In the genomic region with DNA sequence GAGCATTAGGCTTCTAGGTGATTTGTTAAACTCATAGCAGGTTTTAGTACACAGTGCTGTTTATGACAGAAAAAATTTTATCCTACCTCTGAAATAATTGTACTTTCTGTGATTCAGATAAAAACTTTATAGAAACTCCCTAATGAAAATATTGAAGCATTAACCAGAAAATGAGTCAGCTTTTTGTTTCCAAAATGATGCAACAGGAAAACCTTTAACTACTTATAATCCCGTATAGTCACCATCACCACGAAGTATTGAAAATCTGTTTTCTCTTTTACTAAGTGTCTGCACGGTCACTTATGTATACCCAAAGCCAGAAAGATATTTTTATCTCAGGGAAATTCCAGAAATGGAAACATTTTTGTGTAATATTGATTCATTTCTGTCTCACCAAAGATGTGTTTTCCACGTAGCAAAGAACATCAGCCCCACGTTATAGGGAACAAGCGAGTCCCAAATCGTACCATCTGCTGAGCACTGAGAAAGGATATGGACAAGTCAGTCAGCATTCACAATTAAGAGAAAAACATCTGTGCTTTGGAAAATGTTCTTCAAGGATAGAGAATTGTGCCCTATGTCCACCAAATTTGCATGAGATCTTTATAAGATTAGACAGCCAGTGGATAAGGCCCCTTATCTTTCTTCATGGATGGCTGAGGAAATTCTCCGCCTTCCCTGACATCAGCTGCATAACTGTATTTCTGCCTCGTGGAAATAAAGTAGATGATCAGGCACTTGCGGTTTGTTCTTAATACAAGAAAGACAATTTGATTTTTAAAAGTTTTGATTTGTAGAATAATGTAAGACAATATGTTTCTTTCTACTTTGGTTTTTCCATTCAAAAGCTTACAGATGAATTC, we compare ENCODE assay signal across 8 cellular contexts. TPM values are rescaled to one million over a fixed set of nuclear protein-coding genes. Genes with fewer than 3 reads are reported as not detected.
DNase-seq lines count a peak whose midpoint lies in the region; ATAC-seq and TF ChIP-seq lines count a peak whose summit lies in the region.

No MANE protein-coding gene starts in this region.

- H3K27me3 ChIP-seq in neutrophil (no peaks in the 10 kb centered on the region), neural progenitor cell (no peaks in the 10 kb centered on the region), right atrium auricular region (no peaks in the 10 kb centered on the region)

- ATAC-seq in GM19324 (IDR thresholded peaks at IDR 0.05; ENCODE audit: low FRiP score, unreplicated experiment) (peak; percentile 50), HG03175 (IDR thresholded peaks at IDR 0.05; ENCODE audit: unreplicated experiment) (peak; percentile 31)

- no peaks in the 10 kb centered on the region for H3K79me2 ChIP-seq in neural progenitor cell (ENCODE audit: low read depth)

- CTCF ChIA-PET in activated naive CD4-positive, alpha-beta T cell treated with anti-CD3 and anti-CD28 coated beads for 36 hours (lab: Charles Lee): interaction anchor here (1.8 to 7.1 kb wide), 2 partner anchors 14 to 82 kb away, joined by 7 to 62 read pairs; no protein-coding TSS in a partner anchor

- H3K9me3 ChIP-seq in neutrophil (no peaks in the 10 kb centered on the region), neural progenitor cell (ENCODE audit: low read depth) (no peaks in the 10 kb centered on the region), right atrium auricular region (no peaks in the 10 kb centered on the region)

- no peaks in the 10 kb centered on the region for H3F3A ChIP-seq in neural progenitor cell (ENCODE audit: low read depth)

- H2AFZ ChIP-seq in neural progenitor cell (replicated peaks): no peak overlapping the region

- H3K9ac ChIP-seq in neural progenitor cell: no peak overlapping the region

- peak overlapping the region; percentile 89 for H3K27ac Mint-ChIP-seq in activated naive CD4-positive, alpha-beta T cell treated with anti-CD3 and anti-CD28 coated beads for 36 hours
- H3K27ac Mint-ChIP-seq in neural progenitor cell: no peak overlapping the region

- no peaks in the 10 kb centered on the region for H4K20me1 ChIP-seq in neural progenitor cell (ENCODE audit: low read depth)

- H3K4me3 ChIP-seq in neutrophil (ENCODE audit: low read depth in 1 of 2, low read length in 1 of 2) (no peak overlapping the region), lower leg skin (ENCODE audit: low read depth, poor library complexity, severe bottlenecking) (no peak overlapping the region), neural progenitor cell (no peak overlapping the region), right atrium auricular region (no peak overlapping the region)

- H3K36me3 ChIP-seq in neutrophil (peaks cover 22% of the 10 kb centered on the region), neural progenitor cell (no peaks in the 10 kb centered on the region), right atrium auricular region (no peaks in the 10 kb centered on the region)

- no peak for TF ChIP-seq POLR2A in lower leg skin (IDR thresholded peaks at IDR 0.05)

- DNase-seq in CD1c-positive myeloid dendritic cell (ENCODE audit: extremely low spot score): peak; percentile 52
- peak; percentile 55 for DNase-seq in activated naive CD4-positive, alpha-beta T cell treated with anti-CD3 and anti-CD28 coated beads for 36 hours
- no peak for DNase-seq in lower leg skin (ENCODE audit: low spot score in 2 of 2)
- DNase-seq in neural progenitor cell (ENCODE audit: low spot score): no peak
- DNase-seq in right atrium auricular region (ENCODE audit: low spot score): no peak

- 45 to 52% methylated on average over 10 of the region's 10 CpGs for WGBS in lower leg skin, 2 donors

- peak overlapping the region; percentile 66 for H3K27ac ChIP-seq in neutrophil
- no peak overlapping the region for H3K27ac ChIP-seq in neural progenitor cell
- no peak overlapping the region for H3K27ac ChIP-seq in right atrium auricular region

- intact Hi-C loops in activated naive CD4-positive, alpha-beta T cell treated with anti-CD3 and anti-CD28 coated beads for 36 hours (cut with micrococcal nuclease): loop anchor here (1.0 kb wide), 13 partner anchors 13 to 366 kb away; partner anchors contain the start of gene DMXL1
- intact Hi-C loops in lower leg skin (cut with DNase I; ENCODE audit: low total_unique reads): no loop called here

- H3K4me2 ChIP-seq in neural progenitor cell: no peak overlapping the region

- H3K4me1 Mint-ChIP-seq in activated naive CD4-positive, alpha-beta T cell treated with anti-CD3 and anti-CD28 coated beads for 36 hours (ENCODE audit: low read depth): peaks cover 89% of the 10 kb centered on the region
- no peaks in the 10 kb centered on the region for H3K4me1 Mint-ChIP-seq in neural progenitor cell

- H3K4me1 ChIP-seq in neutrophil (ENCODE audit: control insufficient read depth in 1 of 2, insufficient read depth in 1 of 2, low read depth in 1 of 2, low read length in 1 of 2) (peaks cover 12 to 19% of the 10 kb centered on the region in 2 experiments), neural progenitor cell (peaks cover 5% of the 10 kb centered on the region), right atrium auricular region (no peaks in the 10 kb centered on the region)

- H3K4me3 Mint-ChIP-seq in activated naive CD4-positive, alpha-beta T cell treated with anti-CD3 and anti-CD28 coated beads for 36 hours: peak overlapping the region; percentile 23
- H3K4me3 Mint-ChIP-seq in neural progenitor cell: no peak overlapping the region

- no peaks in the 10 kb centered on the region for H3K27me3 Mint-ChIP-seq in activated naive CD4-positive, alpha-beta T cell treated with anti-CD3 and anti-CD28 coated beads for 36 hours (ENCODE audit: low read depth)
- H3K27me3 Mint-ChIP-seq in neural progenitor cell (ENCODE audit: insufficient read depth, low read depth): peaks cover 7% of the 10 kb centered on the region

- H3K9me3 Mint-ChIP-seq in activated naive CD4-positive, alpha-beta T cell treated with anti-CD3 and anti-CD28 coated beads for 36 hours: no peaks in the 10 kb centered on the region
- no peaks in the 10 kb centered on the region for H3K9me3 Mint-ChIP-seq in neural progenitor cell

- peaks cover 40% of the 10 kb centered on the region for H3K36me3 Mint-ChIP-seq in activated naive CD4-positive, alpha-beta T cell treated with anti-CD3 and anti-CD28 coated beads for 36 hours (ENCODE audit: low read depth)
- H3K36me3 Mint-ChIP-seq in neural progenitor cell: peaks cover 8% of the 10 kb centered on the region

- TF ChIP-seq CTCF in neutrophil (IDR thresholded peaks at IDR 0.05): no peak
- TF ChIP-seq CTCF in lower leg skin (IDR thresholded peaks at IDR 0.05): no peak
- no peak for TF ChIP-seq CTCF in neural progenitor cell (IDR thresholded peaks at IDR 0.05)
- no peak for TF ChIP-seq CTCF in right atrium auricular region (IDR thresholded peaks at IDR 0.05)

RNA-seq across cellular contexts. Expression of gene TNFAIP8, which starts 41.9 kb away (rescaled TPM):
- 100 to 1,000 TPM; 141 to 142 TPM for total RNA-seq in activated naive CD4-positive, alpha-beta T cell treated with anti-CD3 and anti-CD28 coated beads for 36 hours
- total RNA-seq in lower leg skin (10 to 100 TPM; 52.0 to 61.2 (median 54.7) TPM), neural progenitor cell (ENCODE audit: low replicate concordance) (35.6 and 40.6 TPM in 2 replicates), right atrium auricular region (1 to 10 TPM; 5.6 to 8.9 TPM)

RNA-seq across cellular contexts. Expression of gene HSD17B4, which starts 54.5 kb away (rescaled TPM):
- 10 to 100 TPM; 85.6 to 96.3 TPM for total RNA-seq in activated naive CD4-positive, alpha-beta T cell treated with anti-CD3 and anti-CD28 coated beads for 36 hours
- total RNA-seq in lower leg skin (100 to 1,000 TPM in 3 of 4 donors, 10 to 100 TPM in 1; 88.6 to 176 (median 132) TPM), neural progenitor cell (ENCODE audit: low replicate concordance) (184 and 306 TPM in 2 replicates), right atrium auricular region (100 to 1,000 TPM; 122 to 170 TPM)

Comparison
In these comparisons a context has a peak if more than half of its experiments do, and no peak if none do; other contexts are left out.
1. DNase-seq: peak in CD1c-positive myeloid dendritic cell (single experiment) and activated naive CD4-positive, alpha-beta T cell treated with anti-CD3 and anti-CD28 coated beads for 36 hours (single experiment); none in lower leg skin (0 of 2), neural progenitor cell (single experiment) and right atrium auricular region (single experiment).